In the genomic region with DNA sequence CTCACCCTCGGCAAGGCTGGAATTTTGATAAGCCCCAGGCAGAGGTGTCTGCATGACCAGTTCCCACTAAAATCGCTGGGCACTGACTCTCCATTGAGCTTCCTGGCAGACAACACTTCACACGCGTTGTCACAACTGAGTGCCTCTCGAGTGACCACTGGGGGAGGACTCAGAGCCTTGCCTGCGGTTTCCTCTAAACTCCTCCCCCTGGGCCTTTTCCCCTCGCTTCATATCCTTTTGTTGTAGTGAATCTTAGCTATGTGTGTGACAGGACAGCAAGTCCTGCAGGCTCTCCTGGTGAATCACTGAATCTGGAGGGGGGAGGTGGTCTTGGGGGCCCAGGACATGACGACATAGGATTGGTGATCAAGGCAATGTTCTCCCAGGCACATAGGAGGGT, we compare ENCODE assay signal across 15 cellular contexts.
DNase-seq lines count a peak whose midpoint lies in the region; ATAC-seq and TF ChIP-seq lines count a peak whose summit lies in the region.
"Had no signal": no experiment of that assay in that cellular context is flagged by ENCODE, and none has a peak within 500 bp of the region (broad histone marks: within the 10 kb centered on the region; RNA-seq: fewer than 3 reads in every experiment).

No MANE protein-coding gene starts in this region.

- intact Hi-C loops in heart left ventricle (cut with DNase I), result no loop called here

- H3K36me3 ChIP-seq in SJSA1, result no peaks in the 10 kb centered on the region
- no peaks in the 10 kb centered on the region for H3K36me3 ChIP-seq in heart left ventricle
- H3K36me3 ChIP-seq: upper lobe of right lung had no signal

- H3K9me3 ChIP-seq in SJSA1 (replicated peaks) (no peaks in the 10 kb centered on the region), heart left ventricle (no peaks in the 10 kb centered on the region)
- H3K9me3 ChIP-seq: upper lobe of right lung had no signal

- peak overlapping the region; percentile 22 for H3K27ac Mint-ChIP-seq in progenitor cell of endocrine pancreas
- H3K27ac Mint-ChIP-seq in effector memory CD8-positive, alpha-beta T cell, result no peak overlapping the region
- H3K27ac Mint-ChIP-seq: HFFc6 had no signal

- H3K4me3 Mint-ChIP-seq in progenitor cell of endocrine pancreas (ENCODE audit: low read depth), result no peak overlapping the region
- no peak overlapping the region for H3K4me3 Mint-ChIP-seq in effector memory CD8-positive, alpha-beta T cell
- H3K4me3 Mint-ChIP-seq: HFFc6 had no signal

- 18 to 26% (median 25%) methylated on average over 8 of the region's 8 CpGs for WGBS in heart left ventricle, 4 donors

- DNase-seq in H4 (ENCODE audit: low spot score) (peak; percentile 11), SJSA1 (ENCODE audit: low read depth in 1 of 2, low spot score in 2 of 2) (peak; percentile 37 to 57), heart left ventricle (peak in 3 of 5 donors; percentile 25 to 69 (median 65)), progenitor cell of endocrine pancreas (ENCODE audit: low spot score, unreplicated experiment) (no peak), epidermal melanocyte (ENCODE audit: insufficient read length, low spot score) (no peak)
- no peak for DNase-seq in effector memory CD8-positive, alpha-beta T cell
- DNase-seq in stimulated activated naive CD4-positive, alpha-beta T cell (lab: John Stamatoyannopoulos, UW), result no peak
- DNase-seq: DMS79 treated with DMSO at 0.1 percent for 48 hours, HFFc6, NCI-H1105 treated with DMSO at 0.1 percent for 48 hours, upper lobe of right lung had no signal

- H3K4me3 ChIP-seq in SJSA1 (no peak overlapping the region), heart left ventricle (peak overlapping the region in 3 of 12 donors; percentile 1 to 19 (median 11))
- H3K4me3 ChIP-seq: upper lobe of right lung had no signal

- H3K4me1 ChIP-seq in SJSA1 (replicated peaks) (no peaks in the 10 kb centered on the region; the same call in 1 of the 2 replicates), heart left ventricle (peaks cover 0 to 22% (median 0%) of the 10 kb centered on the region in 12 donors)
- H3K4me1 ChIP-seq: parathyroid adenoma, upper lobe of right lung had no signal

- H3K36me3 Mint-ChIP-seq in progenitor cell of endocrine pancreas (ENCODE audit: insufficient read depth), result no peaks in the 10 kb centered on the region
- no peaks in the 10 kb centered on the region for H3K36me3 Mint-ChIP-seq in effector memory CD8-positive, alpha-beta T cell (ENCODE audit: insufficient read depth)

- no peaks in the 10 kb centered on the region for H3K9me3 Mint-ChIP-seq in progenitor cell of endocrine pancreas (ENCODE audit: low read depth)
- H3K9me3 Mint-ChIP-seq in effector memory CD8-positive, alpha-beta T cell, result peaks cover 6 to 16% of the 10 kb centered on the region in 2 donors

- H3K27me3 ChIP-seq in SJSA1 (replicated peaks), result no peaks in the 10 kb centered on the region
- H3K27me3 ChIP-seq in heart left ventricle, result no peaks in the 10 kb centered on the region
- H3K27me3 ChIP-seq: upper lobe of right lung had no signal

- H3K27ac ChIP-seq in SJSA1, result no peak overlapping the region
- peak overlapping the region in 7 of 12 donors; percentile 1 to 50 (median 13) for H3K27ac ChIP-seq in heart left ventricle
- H3K27ac ChIP-seq: parathyroid adenoma, upper lobe of right lung had no signal

- peaks cover 20% of the 10 kb centered on the region for H3K4me1 Mint-ChIP-seq in progenitor cell of endocrine pancreas (ENCODE audit: low read depth)
- no peaks in the 10 kb centered on the region for H3K4me1 Mint-ChIP-seq in effector memory CD8-positive, alpha-beta T cell (ENCODE audit: low read depth in 2 of 2)

- peaks cover 17% of the 10 kb centered on the region for H3K27me3 Mint-ChIP-seq in progenitor cell of endocrine pancreas
- H3K27me3 Mint-ChIP-seq in effector memory CD8-positive, alpha-beta T cell, result no peaks in the 10 kb centered on the region

- TF ChIP-seq CTCF in heart left ventricle (IDR thresholded peaks at IDR 0.05) (peak in 2 of 12 donors; percentile 6 to 11), progenitor cell of endocrine pancreas (IDR thresholded peaks at IDR 0.05; ENCODE audit: unreplicated experiment) (no peak)

- ATAC-seq in heart left ventricle (peak; percentile 68 to 84 (median 76)), HG03095 (IDR thresholded peaks at IDR 0.05; ENCODE audit: unreplicated experiment) (no peak)
- no peak for ATAC-seq in effector memory CD8-positive, alpha-beta T cell (replicated peaks)
- ATAC-seq: activated CD4-positive, CD25-positive, alpha-beta regulatory T cell treated with anti-CD3 and anti-CD28 coated beads, Interleukin-2, amount 50 U/mL, for 24 hours; Panc1 had no signal

- no peak for TF ChIP-seq POLR2A in heart left ventricle (IDR thresholded peaks at IDR 0.05)

Comparison
In these comparisons a context has a peak if more than half of its experiments do, and no peak if none do; other contexts are left out.
1. DNase-seq: peak in H4 (single experiment), SJSA1 (2 of 2) and heart left ventricle (3 of 5); none in progenitor cell of endocrine pancreas (single experiment), epidermal melanocyte (single experiment), effector memory CD8-positive, alpha-beta T cell (0 of 3) and stimulated activated naive CD4-positive, alpha-beta T cell (0 of 6).
2. ATAC-seq: peak in heart left ventricle (4 of 4); none in HG03095 (single experiment) and effector memory CD8-positive, alpha-beta T cell (single experiment).